1 cellular context compared by ENCODE assay signal in genomic region chr6:75601608-75602163, GRCh38.
TF ChIP-seq lines count a peak whose summit lies in the region.

A gene with protein sequence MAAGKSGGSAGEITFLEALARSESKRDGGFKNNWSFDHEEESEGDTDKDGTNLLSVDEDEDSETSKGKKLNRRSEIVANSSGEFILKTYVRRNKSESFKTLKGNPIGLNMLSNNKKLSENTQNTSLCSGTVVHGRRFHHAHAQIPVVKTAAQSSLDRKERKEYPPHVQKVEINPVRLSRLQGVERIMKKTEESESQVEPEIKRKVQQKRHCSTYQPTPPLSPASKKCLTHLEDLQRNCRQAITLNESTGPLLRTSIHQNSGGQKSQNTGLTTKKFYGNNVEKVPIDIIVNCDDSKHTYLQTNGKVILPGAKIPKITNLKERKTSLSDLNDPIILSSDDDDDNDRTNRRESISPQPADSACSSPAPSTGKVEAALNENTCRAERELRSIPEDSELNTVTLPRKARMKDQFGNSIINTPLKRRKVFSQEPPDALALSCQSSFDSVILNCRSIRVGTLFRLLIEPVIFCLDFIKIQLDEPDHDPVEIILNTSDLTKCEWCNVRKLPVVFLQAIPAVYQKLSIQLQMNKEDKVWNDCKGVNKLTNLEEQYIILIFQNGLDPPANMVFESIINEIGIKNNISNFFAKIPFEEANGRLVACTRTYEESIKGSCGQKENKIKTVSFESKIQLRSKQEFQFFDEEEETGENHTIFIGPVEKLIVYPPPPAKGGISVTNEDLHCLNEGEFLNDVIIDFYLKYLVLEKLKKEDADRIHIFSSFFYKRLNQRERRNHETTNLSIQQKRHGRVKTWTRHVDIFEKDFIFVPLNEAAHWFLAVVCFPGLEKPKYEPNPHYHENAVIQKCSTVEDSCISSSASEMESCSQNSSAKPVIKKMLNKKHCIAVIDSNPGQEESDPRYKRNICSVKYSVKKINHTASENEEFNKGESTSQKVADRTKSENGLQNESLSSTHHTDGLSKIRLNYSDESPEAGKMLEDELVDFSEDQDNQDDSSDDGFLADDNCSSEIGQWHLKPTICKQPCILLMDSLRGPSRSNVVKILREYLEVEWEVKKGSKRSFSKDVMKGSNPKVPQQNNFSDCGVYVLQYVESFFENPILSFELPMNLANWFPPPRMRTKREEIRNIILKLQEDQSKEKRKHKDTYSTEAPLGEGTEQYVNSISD (plus strand): TSS chr6:75601880. CDS start chr6:75602525, 645 bp downstream.

TF ChIP-seq in HepG2, 621 proteins besides CTCF, POLR2A, EP300 and RAD21 (continued from another document and continues in another):
- TF ChIP-seq MBD4 (IDR thresholded peaks at IDR 0.05; ENCODE audit: borderline replicate concordance, low read length) (no peak), THAP9 (CRISPR knock-in tag; IDR thresholded peaks at IDR 0.05; ENCODE audit: borderline replicate concordance) (no peak), RXRB (CRISPR knock-in tag; IDR thresholded peaks at IDR 0.05; ENCODE audit: borderline replicate concordance) (peak; percentile 41; the same call in 1 of the 2 replicates), ERF (CRISPR knock-in tag; IDR thresholded peaks at IDR 0.05) (peak; percentile 84; the same call in 1 of the 2 replicates), ZNF10 (CRISPR knock-in tag; IDR thresholded peaks at IDR 0.05; ENCODE audit: borderline replicate concordance, low read depth) (no peak), ZNF138 (CRISPR knock-in tag; IDR thresholded peaks at IDR 0.05; ENCODE audit: low read depth) (no peak), USF2 (IDR thresholded peaks at IDR 0.05; ENCODE audit: low read depth, low read length) (no peak), USF2 (CRISPR knock-in tag; IDR thresholded peaks at IDR 0.05; ENCODE audit: borderline replicate concordance) (no peak), WIZ (CRISPR knock-in tag; IDR thresholded peaks at IDR 0.05) (no peak), KAT7 (CRISPR knock-in tag; IDR thresholded peaks at IDR 0.05; ENCODE audit: borderline replicate concordance) (peak; percentile 86), PRDM10 (CRISPR knock-in tag; IDR thresholded peaks at IDR 0.05; ENCODE audit: low read depth) (no peak), ZNF749 (CRISPR knock-in tag; IDR thresholded peaks at IDR 0.05; ENCODE audit: borderline replicate concordance) (no peak), YEATS4 (CRISPR knock-in tag; IDR thresholded peaks at IDR 0.05; ENCODE audit: borderline replicate concordance) (peak; percentile 89), ZNF34 (CRISPR knock-in tag; IDR thresholded peaks at IDR 0.05; ENCODE audit: borderline replicate concordance) (no peak), U2AF1 (optimal IDR thresholded peaks at IDR 0.05; ENCODE audit: low read depth, low read length) (no peak), BCL6 (CRISPR knock-in tag; IDR thresholded peaks at IDR 0.05) (peak; percentile 38), SP1 (IDR thresholded peaks at IDR 0.05) (no peak), SP1 (CRISPR knock-in tag; IDR thresholded peaks at IDR 0.05) (no peak), ZFP82 (CRISPR knock-in tag; IDR thresholded peaks at IDR 0.05; ENCODE audit: borderline replicate concordance) (no peak), SRSF9 (IDR thresholded peaks at IDR 0.05; ENCODE audit: borderline replicate concordance, insufficient read depth, low read depth, low read length, poor library complexity, severe bottlenecking) (no peak), SMAD3 (CRISPR knock-in tag; IDR thresholded peaks at IDR 0.05) (peak; percentile 42; the same call in 1 of the 2 replicates), ZNF724P (CRISPR knock-in tag; IDR thresholded peaks at IDR 0.05; ENCODE audit: borderline replicate concordance) (peak; percentile 78; the same call in 1 of the 2 replicates), ZNF260 (CRISPR knock-in tag; IDR thresholded peaks at IDR 0.05; ENCODE audit: borderline replicate concordance, low read depth) (no peak), AKAP8 (CRISPR knock-in tag; IDR thresholded peaks at IDR 0.05) (peak; percentile 83; the same call in 1 of the 2 replicates), MLXIP (CRISPR knock-in tag; IDR thresholded peaks at IDR 0.05; ENCODE audit: borderline replicate concordance) (no peak), ZNF263 (CRISPR knock-in tag; IDR thresholded peaks at IDR 0.05) (no peak), DPF2 (CRISPR knock-in tag; IDR thresholded peaks at IDR 0.05; ENCODE audit: borderline replicate concordance, low read depth) (no peak), POGK (CRISPR knock-in tag; conservative IDR thresholded peaks at IDR 0.05) (peak; percentile 93), MAF1 (CRISPR knock-in tag; IDR thresholded peaks at IDR 0.05; ENCODE audit: borderline replicate concordance) (no peak), EHMT2 (IDR thresholded peaks at IDR 0.05; ENCODE audit: borderline replicate concordance, low read depth, low read length) (no peak)
- TF ChIP-seq, protein P1, sequence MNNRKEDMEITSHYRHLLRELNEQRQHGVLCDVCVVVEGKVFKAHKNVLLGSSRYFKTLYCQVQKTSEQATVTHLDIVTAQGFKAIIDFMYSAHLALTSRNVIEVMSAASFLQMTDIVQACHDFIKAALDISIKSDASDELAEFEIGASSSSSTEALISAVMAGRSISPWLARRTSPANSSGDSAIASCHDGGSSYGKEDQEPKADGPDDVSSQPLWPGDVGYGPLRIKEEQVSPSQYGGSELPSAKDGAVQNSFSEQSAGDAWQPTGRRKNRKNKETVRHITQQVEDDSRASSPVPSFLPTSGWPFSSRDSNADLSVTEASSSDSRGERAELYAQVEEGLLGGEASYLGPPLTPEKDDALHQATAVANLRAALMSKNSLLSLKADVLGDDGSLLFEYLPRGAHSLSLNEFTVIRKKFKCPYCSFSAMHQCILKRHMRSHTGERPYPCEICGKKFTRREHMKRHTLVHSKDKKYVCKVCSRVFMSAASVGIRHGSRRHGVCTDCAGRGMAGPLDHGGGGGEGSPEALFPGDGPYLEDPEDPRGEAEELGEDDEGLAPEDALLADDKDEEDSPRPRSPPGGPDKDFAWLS (CRISPR knock-in tag; IDR thresholded peaks at IDR 0.05; ENCODE audit: borderline replicate concordance), result no peak
- TF ChIP-seq, protein P2, sequence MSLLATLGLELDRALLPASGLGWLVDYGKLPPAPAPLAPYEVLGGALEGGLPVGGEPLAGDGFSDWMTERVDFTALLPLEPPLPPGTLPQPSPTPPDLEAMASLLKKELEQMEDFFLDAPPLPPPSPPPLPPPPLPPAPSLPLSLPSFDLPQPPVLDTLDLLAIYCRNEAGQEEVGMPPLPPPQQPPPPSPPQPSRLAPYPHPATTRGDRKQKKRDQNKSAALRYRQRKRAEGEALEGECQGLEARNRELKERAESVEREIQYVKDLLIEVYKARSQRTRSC (CRISPR knock-in tag; IDR thresholded peaks at IDR 0.05; ENCODE audit: low read depth), result no peak
- TF ChIP-seq, protein P3, sequence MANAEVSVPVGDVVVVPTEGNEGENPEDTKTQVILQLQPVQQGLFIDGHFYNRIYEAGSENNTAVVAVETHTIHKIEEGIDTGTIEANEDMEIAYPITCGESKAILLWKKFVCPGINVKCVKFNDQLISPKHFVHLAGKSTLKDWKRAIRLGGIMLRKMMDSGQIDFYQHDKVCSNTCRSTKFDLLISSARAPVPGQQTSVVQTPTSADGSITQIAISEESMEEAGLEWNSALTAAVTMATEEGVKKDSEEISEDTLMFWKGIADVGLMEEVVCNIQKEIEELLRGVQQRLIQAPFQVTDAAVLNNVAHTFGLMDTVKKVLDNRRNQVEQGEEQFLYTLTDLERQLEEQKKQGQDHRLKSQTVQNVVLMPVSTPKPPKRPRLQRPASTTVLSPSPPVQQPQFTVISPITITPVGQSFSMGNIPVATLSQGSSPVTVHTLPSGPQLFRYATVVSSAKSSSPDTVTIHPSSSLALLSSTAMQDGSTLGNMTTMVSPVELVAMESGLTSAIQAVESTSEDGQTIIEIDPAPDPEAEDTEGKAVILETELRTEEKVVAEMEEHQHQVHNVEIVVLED (CRISPR knock-in tag; IDR thresholded peaks at IDR 0.05; ENCODE audit: borderline replicate concordance), result peak; percentile 63; the same call in 1 of the 2 replicates
- TF ChIP-seq, protein P4, sequence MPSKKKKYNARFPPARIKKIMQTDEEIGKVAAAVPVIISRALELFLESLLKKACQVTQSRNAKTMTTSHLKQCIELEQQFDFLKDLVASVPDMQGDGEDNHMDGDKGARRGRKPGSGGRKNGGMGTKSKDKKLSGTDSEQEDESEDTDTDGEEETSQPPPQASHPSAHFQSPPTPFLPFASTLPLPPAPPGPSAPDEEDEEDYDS (CRISPR knock-in tag; IDR thresholded peaks at IDR 0.05), result 0 out of 2 replicates have a peak, but pooled peaks have one; percentile 61
